In the genomic region with DNA sequence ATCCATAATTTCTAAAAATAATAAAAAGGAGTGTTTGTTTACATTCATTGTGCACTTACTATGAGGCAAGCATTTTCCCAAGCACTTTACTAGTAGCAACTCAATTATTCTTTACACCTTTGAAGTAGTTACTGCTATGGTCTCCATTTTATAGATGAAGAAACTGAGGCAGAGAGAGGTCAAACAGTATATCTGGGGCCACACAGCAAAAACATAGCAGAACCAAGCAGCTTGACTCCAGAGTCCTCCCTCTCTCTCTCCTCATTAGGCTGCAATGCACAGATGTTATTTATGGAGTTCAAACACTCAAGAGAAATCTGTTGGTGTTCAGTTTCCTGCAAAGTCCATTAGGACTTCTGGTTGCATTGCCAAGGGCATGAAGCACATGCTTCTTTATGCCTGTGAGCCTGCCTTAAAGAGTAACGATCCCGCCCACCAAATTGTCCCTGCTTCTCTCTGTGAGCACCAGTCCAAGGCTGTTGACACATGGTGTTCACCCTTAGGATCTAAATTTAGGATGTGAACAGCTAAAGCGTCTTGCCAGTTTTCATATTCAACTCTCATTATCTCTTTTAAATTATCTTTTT, we compare ENCODE assay signal across 17 cellular contexts. TPM values are rescaled to one million over a fixed set of nuclear protein-coding genes. Genes with fewer than 3 reads are reported as not detected.
DNase-seq lines count a peak whose midpoint lies in the region; ATAC-seq and TF ChIP-seq lines count a peak whose summit lies in the region.
"Had no signal": no experiment of that assay in that cellular context is flagged by ENCODE, and none has a peak within 500 bp of the region (broad histone marks: within the 10 kb centered on the region; RNA-seq: fewer than 3 reads in every experiment).

No MANE protein-coding gene starts in this region.

- H3K9me3 Mint-ChIP-seq in nephron progenitor cell: peaks cover 4% of the 10 kb centered on the region
- H3K9me3 Mint-ChIP-seq: activated naive CD4-positive, alpha-beta T cell treated with anti-CD3 and anti-CD28 coated beads, Interleukin-2, amount 50 U/mL, for 24 hours; naive thymus-derived CD4-positive, alpha-beta T cell; WTC11 had no signal

- ATAC-seq in HG03442 (IDR thresholded peaks at IDR 0.05; ENCODE audit: unreplicated experiment) (no peak), HG03280 (IDR thresholded peaks at IDR 0.05; ENCODE audit: unreplicated experiment) (no peak)
- ATAC-seq: HCT116; naive thymus-derived CD4-positive, alpha-beta T cell; WTC11 had no signal

- H3K27me3 ChIP-seq in SJCRH30 (no peaks in the 10 kb centered on the region), ovary (no peaks in the 10 kb centered on the region)
- H3K27me3 ChIP-seq: brain microvascular endothelial cell had no signal

- TF ChIP-seq EP300 in ovary (IDR thresholded peaks at IDR 0.05): no peak

- 18 to 32% (median 30%) methylated on average over 3 of the region's 3 CpGs for WGBS in ovary, 3 donors

- H3K27ac ChIP-seq in SJCRH30 (no peak overlapping the region), ovary (no peak overlapping the region)
- H3K27ac ChIP-seq: brain microvascular endothelial cell, HL-60, prostate gland, thoracic aorta had no signal

- H3K4me1 ChIP-seq in SJCRH30: peaks cover 46% of the 10 kb centered on the region
- peaks cover 3% of the 10 kb centered on the region for H3K4me1 ChIP-seq in ovary (ENCODE audit: insufficient read depth)
- H3K4me1 ChIP-seq: prostate gland had no signal

- H3K4me3 ChIP-seq in SJCRH30 (no peak overlapping the region), ovary (no peak overlapping the region)
- H3K4me3 ChIP-seq: prostate gland, thoracic aorta had no signal

- H3K9me3 ChIP-seq in SJCRH30 (replicated peaks) (no peaks in the 10 kb centered on the region), ovary (no peaks in the 10 kb centered on the region)
- H3K9me3 ChIP-seq: prostate gland, thoracic aorta had no signal

- peak overlapping the region; percentile 66 for H3K27ac Mint-ChIP-seq in nephron progenitor cell
- H3K27ac Mint-ChIP-seq: activated naive CD4-positive, alpha-beta T cell treated with anti-CD3 and anti-CD28 coated beads, Interleukin-2, amount 50 U/mL, for 24 hours; naive thymus-derived CD4-positive, alpha-beta T cell; WTC11 had no signal

- no peak for TF ChIP-seq POLR2A in ovary (IDR thresholded peaks at IDR 0.05)

- no peak overlapping the region for H3K4me3 Mint-ChIP-seq in nephron progenitor cell
- H3K4me3 Mint-ChIP-seq: activated naive CD4-positive, alpha-beta T cell treated with anti-CD3 and anti-CD28 coated beads, Interleukin-2, amount 50 U/mL, for 24 hours; naive thymus-derived CD4-positive, alpha-beta T cell; WTC11 had no signal

- H3K27me3 Mint-ChIP-seq in nephron progenitor cell (ENCODE audit: low read depth, poor library complexity): no peaks in the 10 kb centered on the region
- H3K27me3 Mint-ChIP-seq: activated naive CD4-positive, alpha-beta T cell treated with anti-CD3 and anti-CD28 coated beads, Interleukin-2, amount 50 U/mL, for 24 hours; naive thymus-derived CD4-positive, alpha-beta T cell had no signal

- peaks cover 11% of the 10 kb centered on the region for H3K36me3 Mint-ChIP-seq in nephron progenitor cell (ENCODE audit: low read depth)
- H3K36me3 Mint-ChIP-seq: naive thymus-derived CD4-positive, alpha-beta T cell; WTC11 had no signal

- intact Hi-C loops in ovary (cut with DNase I): no loop called here

- no peaks in the 10 kb centered on the region for H3K36me3 ChIP-seq in SJCRH30
- no peaks in the 10 kb centered on the region for H3K36me3 ChIP-seq in ovary
- H3K36me3 ChIP-seq: brain microvascular endothelial cell, prostate gland, thoracic aorta had no signal

- peak; percentile 96 for DNase-seq in NCI-H1092 treated with DMSO at 0.1 percent for 48 hours (lab: John Stamatoyannopoulos, UW)
- DNase-seq in NCI-H2171 (lab: John Stamatoyannopoulos, UW): peak; percentile 86
- peak; percentile 14 to 46 for DNase-seq in SJCRH30
- no peak for DNase-seq in nephron progenitor cell
- no peak for DNase-seq in ovary
- no peak for DNase-seq in stimulated activated CD4-positive, alpha-beta T cell treated with anti-CD3 and anti-CD28 coated beads, Interleukin-2, amount 100 ng/mL, for 48 hours
- DNase-seq: brain microvascular endothelial cell; naive thymus-derived CD4-positive, alpha-beta T cell; OCI-M1 had no signal

- TF ChIP-seq CTCF in nephron progenitor cell (IDR thresholded peaks at IDR 0.05) (no peak), ovary (IDR thresholded peaks at IDR 0.05) (no peak)

- peaks cover 36% of the 10 kb centered on the region for H3K4me1 Mint-ChIP-seq in nephron progenitor cell
- H3K4me1 Mint-ChIP-seq: naive thymus-derived CD4-positive, alpha-beta T cell had no signal

RNA-seq across cellular contexts. Expression of a gene that starts 44.0 kb away (rescaled TPM):
- total RNA-seq in SJCRH30 (2014; rRNA removed; shearing (Covaris generic)): 7.1 and 7.8 TPM in 2 replicates
- 10 to 100 TPM; 24.3 to 88.4 (median 46.9) TPM for total RNA-seq in ovary
- 10 to 100 TPM; 44.7 to 99.9 TPM for polyA plus RNA-seq in ovary

Comparison
In these comparisons a context has a peak if more than half of its experiments do, and no peak if none do; other contexts are left out.
1. DNase-seq: peak in NCI-H1092 treated with DMSO at 0.1 percent for 48 hours (single experiment), NCI-H2171 (single experiment) and SJCRH30 (2 of 2); none in nephron progenitor cell (single experiment), ovary (0 of 5) and stimulated activated CD4-positive, alpha-beta T cell treated with anti-CD3 and anti-CD28 coated beads, Interleukin-2, amount 100 ng/mL, for 48 hours (0 of 2).